ENCODE assay signal across 29 cellular contexts in the genomic region with DNA sequence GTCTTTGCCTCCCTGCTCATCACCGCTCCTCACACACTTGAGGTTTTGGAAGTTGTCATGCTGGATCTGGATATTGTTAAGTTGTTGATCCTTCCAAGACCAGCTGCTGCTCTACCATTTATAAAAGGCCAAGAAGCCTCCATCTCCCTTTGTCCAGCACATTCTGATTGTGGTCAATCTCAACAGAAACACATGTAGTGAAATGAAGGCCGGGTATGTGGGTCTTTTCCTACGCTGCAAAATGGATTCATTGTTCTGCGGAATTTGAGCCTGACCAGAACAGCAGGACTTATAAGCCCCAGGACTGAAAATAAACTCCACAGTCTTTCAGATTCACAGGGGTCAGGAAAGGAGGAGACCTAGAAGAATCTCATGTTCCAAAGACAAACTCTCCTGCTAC.
"Had no signal": no experiment of that assay in that cellular context is flagged by ENCODE, and none has a peak within 500 bp of the region (broad histone marks: within the 10 kb centered on the region; RNA-seq: fewer than 3 reads in every experiment).

No MANE protein-coding gene starts in this region.

- H3K9me3 Mint-ChIP-seq: activated CD4-positive, alpha-beta memory T cell treated with anti-CD3 and anti-CD28 coated beads, Interleukin-2, amount 10 ng/mL, durations not matched to agents 7 days and 5 days; activated CD4-positive, alpha-beta T cell treated with anti-CD3 and anti-CD28 coated beads, Interleukin-2, amount 10 ng/mL, durations not matched to agents 24 days and 14 days; activated naive CD4-positive, alpha-beta T cell treated with anti-CD3 and anti-CD28 coated beads, Interleukin-2, amount 10 ng/mL, durations not matched to agents 7 days and 5 days; activated naive CD8-positive, alpha-beta T cell treated with anti-CD3 and anti-CD28 coated beads, Interleukin-2, amount 10 ng/mL, durations not matched to agents 7 days and 5 days; activated T-cell treated with anti-CD3 and anti-CD28 coated beads, Interleukin-2, amount 50 U/mL, for 24 hours had no signal

- H3K27ac Mint-ChIP-seq: activated CD4-positive, alpha-beta memory T cell treated with anti-CD3 and anti-CD28 coated beads, Interleukin-2, amount 10 ng/mL, durations not matched to agents 7 days and 5 days; activated CD4-positive, alpha-beta T cell treated with anti-CD3 and anti-CD28 coated beads, Interleukin-2, amount 10 ng/mL, durations not matched to agents 24 days and 14 days; activated naive CD4-positive, alpha-beta T cell treated with anti-CD3 and anti-CD28 coated beads, Interleukin-2, amount 10 ng/mL, durations not matched to agents 7 days and 5 days; activated naive CD8-positive, alpha-beta T cell treated with anti-CD3 and anti-CD28 coated beads, Interleukin-2, amount 10 ng/mL, durations not matched to agents 7 days and 5 days; activated T-cell treated with anti-CD3 and anti-CD28 coated beads, Interleukin-2, amount 50 U/mL, for 24 hours; naive thymus-derived CD4-positive, alpha-beta T cell; stimulated activated naive B cell treated with anti-CD40 and anti-IgM and Interleukin-4, amounts not matched to agents 10 μg/mL and 1 μg/mL and 100 μg/mL, for 72 hours had no signal

- H3K36me3 ChIP-seq: ascending aorta, breast epithelium, esophagus squamous epithelium, gastrocnemius medialis, stomach, thyroid gland, upper lobe of right lung had no signal

- H3K36me3 Mint-ChIP-seq: activated naive CD4-positive, alpha-beta T cell treated with anti-CD3 and anti-CD28 coated beads, Interleukin-2, amount 10 ng/mL, durations not matched to agents 7 days and 5 days; activated naive CD8-positive, alpha-beta T cell treated with anti-CD3 and anti-CD28 coated beads, Interleukin-2, amount 10 ng/mL, durations not matched to agents 7 days and 5 days; naive thymus-derived CD4-positive, alpha-beta T cell; stimulated activated naive B cell treated with anti-CD40 and anti-IgM and Interleukin-4, amounts not matched to agents 10 μg/mL and 1 μg/mL and 100 μg/mL, for 72 hours had no signal

- H3K27ac ChIP-seq: ascending aorta, breast epithelium, epithelial cell of prostate, esophagus squamous epithelium, gastrocnemius medialis, stomach, thyroid gland, upper lobe of right lung had no signal

- H3K27me3 Mint-ChIP-seq: activated CD4-positive, alpha-beta memory T cell treated with anti-CD3 and anti-CD28 coated beads, Interleukin-2, amount 10 ng/mL, durations not matched to agents 7 days and 5 days; activated CD4-positive, alpha-beta T cell treated with anti-CD3 and anti-CD28 coated beads, Interleukin-2, amount 10 ng/mL, durations not matched to agents 24 days and 14 days; activated naive CD4-positive, alpha-beta T cell treated with anti-CD3 and anti-CD28 coated beads, Interleukin-2, amount 10 ng/mL, durations not matched to agents 7 days and 5 days; activated naive CD8-positive, alpha-beta T cell treated with anti-CD3 and anti-CD28 coated beads, Interleukin-2, amount 10 ng/mL, durations not matched to agents 7 days and 5 days; stimulated activated naive B cell treated with anti-CD40 and anti-IgM and Interleukin-4, amounts not matched to agents 10 μg/mL and 1 μg/mL and 100 μg/mL, for 72 hours had no signal

- H3K4me1 ChIP-seq: ascending aorta, breast epithelium, esophagus squamous epithelium, gastrocnemius medialis, stomach, thyroid gland, upper lobe of right lung had no signal

- H3K9me3 ChIP-seq: ascending aorta, breast epithelium, esophagus squamous epithelium, gastrocnemius medialis, stomach, thyroid gland, upper lobe of right lung had no signal

- DNase-seq: activated CD4-positive, alpha-beta memory T cell treated with anti-CD3 and anti-CD28 coated beads, Interleukin-2, amount 10 ng/mL, durations not matched to agents 7 days and 5 days; activated CD4-positive, alpha-beta T cell treated with anti-CD3 and anti-CD28 coated beads, Interleukin-2, amount 10 ng/mL, durations not matched to agents 24 days and 14 days; activated CD4-positive, CD25-positive, alpha-beta regulatory T cell treated with anti-CD3 and anti-CD28 coated beads, Interleukin-2, amount 50 U/mL, for 72 hours; activated CD8-positive, alpha-beta memory T cell treated with anti-CD3 and anti-CD28 coated beads, Interleukin-2, amount 50 U/mL, for 48 hours; activated gamma-delta T cell; activated naive CD4-positive, alpha-beta T cell treated with anti-CD3 and anti-CD28 coated beads, Interleukin-2, amount 10 ng/mL, durations not matched to agents 7 days and 5 days; activated naive CD8-positive, alpha-beta T cell treated with anti-CD3 and anti-CD28 coated beads, Interleukin-2, amount 10 ng/mL, durations not matched to agents 7 days and 5 days; activated T-cell treated with anti-CD3 and anti-CD28 coated beads, Interleukin-2, amount 50 U/mL, for 24 hours; central memory CD4-positive, alpha-beta T cell; dermis blood vessel endothelial cell; effector CD4-positive, alpha-beta T cell; esophagus squamous epithelium; gastrocnemius medialis; glutamatergic neuron; left cardiac atrium; left ventricle myocardium superior; naive thymus-derived CD4-positive, alpha-beta T cell; occipital lobe; small intestine; stimulated activated CD4-positive, alpha-beta T cell treated with anti-CD3 and anti-CD28 coated beads, Interleukin-15, amount 100 ng/mL, for 24 hours; stimulated activated CD4-positive, alpha-beta T cell treated with anti-CD3 and anti-CD28 coated beads, Interleukin-2, amount 100 ng/mL, for 24 hours; stimulated activated naive B cell treated with anti-CD40 and anti-IgM and Interleukin-4, amounts not matched to agents 10 μg/mL and 1 μg/mL and 100 μg/mL, for 72 hours; stomach; T-helper 2 cell; thyroid gland; upper lobe of right lung had no signal

- H3K4me1 Mint-ChIP-seq: activated CD4-positive, alpha-beta memory T cell treated with anti-CD3 and anti-CD28 coated beads, Interleukin-2, amount 10 ng/mL, durations not matched to agents 7 days and 5 days; activated CD4-positive, alpha-beta T cell treated with anti-CD3 and anti-CD28 coated beads, Interleukin-2, amount 10 ng/mL, durations not matched to agents 24 days and 14 days; activated naive CD4-positive, alpha-beta T cell treated with anti-CD3 and anti-CD28 coated beads, Interleukin-2, amount 10 ng/mL, durations not matched to agents 7 days and 5 days; activated naive CD8-positive, alpha-beta T cell treated with anti-CD3 and anti-CD28 coated beads, Interleukin-2, amount 10 ng/mL, durations not matched to agents 7 days and 5 days; naive thymus-derived CD4-positive, alpha-beta T cell; stimulated activated naive B cell treated with anti-CD40 and anti-IgM and Interleukin-4, amounts not matched to agents 10 μg/mL and 1 μg/mL and 100 μg/mL, for 72 hours had no signal

- H3K4me3 ChIP-seq: ascending aorta, breast epithelium, esophagus squamous epithelium, gastrocnemius medialis, stomach, thyroid gland, upper lobe of right lung had no signal

- H3K27me3 ChIP-seq: ascending aorta, breast epithelium, esophagus squamous epithelium, gastrocnemius medialis, stomach, thyroid gland, upper lobe of right lung had no signal

- H3K4me3 Mint-ChIP-seq: activated CD4-positive, alpha-beta memory T cell treated with anti-CD3 and anti-CD28 coated beads, Interleukin-2, amount 10 ng/mL, durations not matched to agents 7 days and 5 days; activated CD4-positive, alpha-beta T cell treated with anti-CD3 and anti-CD28 coated beads, Interleukin-2, amount 10 ng/mL, durations not matched to agents 24 days and 14 days; activated naive CD4-positive, alpha-beta T cell treated with anti-CD3 and anti-CD28 coated beads, Interleukin-2, amount 10 ng/mL, durations not matched to agents 7 days and 5 days; activated naive CD8-positive, alpha-beta T cell treated with anti-CD3 and anti-CD28 coated beads, Interleukin-2, amount 10 ng/mL, durations not matched to agents 7 days and 5 days; activated T-cell treated with anti-CD3 and anti-CD28 coated beads, Interleukin-2, amount 50 U/mL, for 24 hours; naive thymus-derived CD4-positive, alpha-beta T cell; stimulated activated naive B cell treated with anti-CD40 and anti-IgM and Interleukin-4, amounts not matched to agents 10 μg/mL and 1 μg/mL and 100 μg/mL, for 72 hours had no signal
